Comparison of ENCODE assay signal across 19 cellular contexts in genomic region chr12:25904442-25904841, GRCh38. TPM values are rescaled to one million over a fixed set of nuclear protein-coding genes. Genes with fewer than 3 reads are reported as not detected.
DNase-seq lines count a peak whose midpoint lies in the region; ATAC-seq and TF ChIP-seq lines count a peak whose summit lies in the region.
"Had no signal": no experiment of that assay in that cellular context is flagged by ENCODE, and none has a peak within 500 bp of the region (broad histone marks: within the 10 kb centered on the region; RNA-seq: fewer than 3 reads in every experiment).

No MANE protein-coding gene starts in this region.

- H3K9me3 Mint-ChIP-seq in stimulated activated effector memory CD8-positive, alpha-beta T cell treated with anti-CD3 and anti-CD28 coated beads, Interleukin-12 subunit alpha, Interleukin-12 subunit beta, amount 100 ng/mL, for 72 hours, result no peaks in the 10 kb centered on the region

- H3K27ac Mint-ChIP-seq in stimulated activated effector memory CD8-positive, alpha-beta T cell treated with anti-CD3 and anti-CD28 coated beads, Interleukin-12 subunit alpha, Interleukin-12 subunit beta, amount 100 ng/mL, for 72 hours, result no peak overlapping the region

- DNase-seq in AG08395 (ENCODE audit: low spot score) (peak; percentile 55), HT1080 (ENCODE audit: low read depth) (peak; percentile 24), amniotic epithelial cell (ENCODE audit: low read depth) (peak; percentile 44), foreskin fibroblast (peak; percentile 29 to 59)
- DNase-seq in stimulated activated effector memory CD8-positive, alpha-beta T cell treated with anti-CD3 and anti-CD28 coated beads, Interleukin-12 subunit alpha, Interleukin-12 subunit beta, amount 100 ng/mL, for 72 hours (ENCODE audit: low spot score in 2 of 2), result no peak
- DNase-seq: activated CD4-positive, alpha-beta T cell treated with anti-CD3 and anti-CD28 coated beads for 48 hours; activated naive CD4-positive, alpha-beta T cell treated with anti-CD3 and anti-CD28 coated beads, Interleukin-2, amount 50 U/mL, for 16 hours; cerebellar nuclear complex; effector CD4-positive, alpha-beta T cell; head of caudate nucleus; NCI-H146; NCI-H526 had no signal

- no peaks in the 10 kb centered on the region for H3K4me1 Mint-ChIP-seq in stimulated activated effector memory CD8-positive, alpha-beta T cell treated with anti-CD3 and anti-CD28 coated beads, Interleukin-12 subunit alpha, Interleukin-12 subunit beta, amount 100 ng/mL, for 72 hours

- ATAC-seq in stimulated activated effector memory CD8-positive, alpha-beta T cell treated with anti-CD3 and anti-CD28 coated beads, Interleukin-12 subunit alpha, Interleukin-12 subunit beta, amount 100 ng/mL, for 72 hours, result no peak
- ATAC-seq in HG03196 (IDR thresholded peaks at IDR 0.05; ENCODE audit: unreplicated experiment) (no peak), GM21825 (IDR thresholded peaks at IDR 0.05; ENCODE audit: unreplicated experiment) (no peak), HG03469 (IDR thresholded peaks at IDR 0.05; ENCODE audit: unreplicated experiment) (no peak)
- ATAC-seq: esophagus mucosa, Right ventricle myocardium inferior had no signal

- H3K36me3 Mint-ChIP-seq in stimulated activated effector memory CD8-positive, alpha-beta T cell treated with anti-CD3 and anti-CD28 coated beads, Interleukin-12 subunit alpha, Interleukin-12 subunit beta, amount 100 ng/mL, for 72 hours, result no peaks in the 10 kb centered on the region

- no peak overlapping the region for H3K4me3 Mint-ChIP-seq in stimulated activated effector memory CD8-positive, alpha-beta T cell treated with anti-CD3 and anti-CD28 coated beads, Interleukin-12 subunit alpha, Interleukin-12 subunit beta, amount 100 ng/mL, for 72 hours

- no peak for TF ChIP-seq CTCF in foreskin fibroblast (IDR thresholded peaks at IDR 0.05; ENCODE audit: low read depth, low read length)

- H3K4me3 ChIP-seq in foreskin fibroblast (ENCODE audit: low read depth in 1 of 2, low read length in 2 of 2), result no peak overlapping the region
- H3K4me3 ChIP-seq: ascending aorta; BLaER1 treated with 17β-estradiol and CSF1 and Interleukin-3, amounts not matched to agents 10 nM and 100 nM had no signal

RNA-seq across cellular contexts. Expression of gene RASSF8, which starts 54.0 kb away (rescaled TPM):
- 33.5 and 45.6 TPM in 2 replicates for total RNA-seq in HT1080 (2014; rRNA removed; shearing (Covaris generic))
- 34.8 and 52.4 TPM in 2 replicates for polyA plus RNA-seq in HT1080 (2015; cell fraction: cytosol; rRNA removed)
- 40.5 and 44.7 TPM in 2 replicates for polyA plus RNA-seq in HT1080 (2015; cell fraction: nucleus; rRNA removed)

Comparison
In these comparisons a context has a peak if more than half of its experiments do, and no peak if none do; other contexts are left out.
1. DNase-seq: peak in AG08395 (single experiment), HT1080 (single experiment), amniotic epithelial cell (single experiment) and foreskin fibroblast (2 of 2); none in stimulated activated effector memory CD8-positive, alpha-beta T cell treated with anti-CD3 and anti-CD28 coated beads, Interleukin-12 subunit alpha, Interleukin-12 subunit beta, amount 100 ng/mL, for 72 hours (0 of 2).